ENCODE assay signal across 17 cellular contexts in the genomic region with DNA sequence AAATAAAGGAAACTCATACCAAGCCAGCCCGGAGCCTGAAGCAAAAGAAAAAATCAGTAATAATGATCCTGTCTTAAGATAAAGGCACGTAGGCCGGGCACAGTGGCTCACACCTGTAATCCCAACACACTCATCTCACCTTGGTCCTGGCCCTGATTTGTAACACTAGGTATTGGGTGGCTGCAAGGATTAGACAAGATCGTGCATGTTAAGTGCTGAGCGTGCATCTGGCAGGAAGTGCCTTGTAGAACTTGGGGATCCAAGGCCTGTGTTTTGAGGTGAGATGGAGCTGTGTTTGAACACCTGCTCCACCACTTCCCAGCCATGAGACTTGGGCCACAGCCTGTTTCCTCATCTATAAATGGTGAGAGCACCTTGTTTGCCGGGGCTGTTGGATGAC. TPM values are rescaled to one million over a fixed set of nuclear protein-coding genes. Genes with fewer than 3 reads are reported as not detected.
DNase-seq lines count a peak whose midpoint lies in the region; ATAC-seq, FAIRE-seq and TF ChIP-seq lines count a peak whose summit lies in the region.
"Had no signal": no experiment of that assay in that cellular context is flagged by ENCODE, and none has a peak within 500 bp of the region (broad histone marks: within the 10 kb centered on the region; RNA-seq: fewer than 3 reads in every experiment).

No MANE protein-coding gene starts in this region.

- peak; percentile 41 for DNase-seq in DMS53 treated with DMSO at 0.1 percent for 48 hours (lab: John Stamatoyannopoulos, UW; ENCODE audit: unreplicated experiment)
- DNase-seq in IMR-90: no peak
- DNase-seq in WTC11 (ENCODE audit: low spot score): no peak
- peak; percentile 62 for DNase-seq in keratinocyte (ENCODE audit: low read depth, low spot score)
- DNase-seq in stimulated activated naive CD4-positive, alpha-beta T cell treated with Interleukin-2 at 50 U/mL for 16 hours (lab: John Stamatoyannopoulos, UW): no peak
- DNase-seq in substantia nigra (lab: John Stamatoyannopoulos, UW): no peak
- DNase-seq: Calu3; CD4-positive, alpha-beta T cell; GDM1; NCI-H1105 treated with DMSO at 0.1 percent for 48 hours; NCI-H187; NCI-H446; NCI-H748 treated with DMSO at 0.1 percent for 48 hours; PC-3 had no signal

- H3K27me3 Mint-ChIP-seq in WTC11 (ENCODE audit: low read depth): no peaks in the 10 kb centered on the region; the same call in 1 of the 2 replicates
- H3K27me3 Mint-ChIP-seq: B cell; CD4-positive, alpha-beta T cell had no signal

- H3K9me3 Mint-ChIP-seq in WTC11: no peaks in the 10 kb centered on the region
- H3K9me3 Mint-ChIP-seq: CD4-positive, alpha-beta T cell had no signal

- peaks cover 9% of the 10 kb centered on the region; the same call in 1 of the 2 replicates for H3K9me1 ChIP-seq in IMR-90 (ENCODE audit: insufficient read depth, low read length)
- no peaks in the 10 kb centered on the region for H3K9me1 ChIP-seq in keratinocyte (ENCODE audit: control insufficient read depth, extremely low read depth, insufficient read depth, low read length)

- H3K4me2 ChIP-seq in IMR-90 (ENCODE audit: low read depth, low read length) (no peak overlapping the region), keratinocyte (ENCODE audit: control insufficient read depth, extremely low read depth, insufficient read depth, low read depth, low read length) (no peak overlapping the region)

- in situ Hi-C loops in IMR-90 (cut with MboI; ENCODE audit: low sequenced_read_pairs): no loop called here

- no peak overlapping the region for H4K91ac ChIP-seq in IMR-90 (ENCODE audit: insufficient read depth, low read depth, low read length)

- dilution Hi-C loops in IMR-90 (cut with HindIII; ENCODE audit: low sequenced_read_pairs, unreplicated experiment) (no loop called here), keratinocyte (cut with MboI; ENCODE audit: extremely low pct_ligation_motif_present, low sequenced_read_pairs) (no loop called here)

- H2AFZ ChIP-seq in IMR-90 (replicated peaks; ENCODE audit: low read length, poor library complexity): no peak overlapping the region
- no peak overlapping the region for H2AFZ ChIP-seq in keratinocyte (ENCODE audit: control insufficient read depth, low read length)

- no peak for TF ChIP-seq RAD21 in IMR-90 (IDR thresholded peaks at IDR 0.05; ENCODE audit: low read length)

- CTCF ChIA-PET in IMR-90 (lab: Yijun Ruan, JAX): no interaction called here
- CTCF ChIA-PET in WTC11 (lab: Charles Lee): interaction anchor here (1.2 kb wide), 1 partner anchor 9 kb away, joined by 4 read pairs; no protein-coding TSS in a partner anchor

- peaks cover 62% of the 10 kb centered on the region for H3K4me1 Mint-ChIP-seq in WTC11

- H3K23ac ChIP-seq in IMR-90 (ENCODE audit: low read depth, low read length): no peak overlapping the region

- H3K79me2 ChIP-seq in keratinocyte (ENCODE audit: control insufficient read depth, insufficient read depth, low read length): no peaks in the 10 kb centered on the region

- no peak overlapping the region for H2BK15ac ChIP-seq in IMR-90 (ENCODE audit: low read depth, low read length)

- WGBS in IMR-90 (ENCODE audit: extremely low coverage in 2 of 2, insufficient read length in 1 of 2), 2 experiments: no CpG with 5 or more reads among the region's 6 CpGs

- H3K18ac ChIP-seq in IMR-90 (ENCODE audit: low read depth, low read length): no peak overlapping the region

- no peak overlapping the region for H3K14ac ChIP-seq in IMR-90 (replicated peaks; ENCODE audit: low read depth, low read length)

- H3K27ac ChIP-seq in IMR-90 (ENCODE audit: insufficient read depth, low read length) (no peak overlapping the region), keratinocyte (ENCODE audit: control insufficient read depth, insufficient read depth, low read length) (no peak overlapping the region), substantia nigra (ENCODE audit: low read depth, low read length, poor library complexity, severe bottlenecking) (no peak overlapping the region)

- FAIRE-seq in keratinocyte (lab: Jason Lieb, UNC): peak; percentile 95
- FAIRE-seq: GM12878 had no signal

- no peak for TF ChIP-seq POLR2A in IMR-90 (IDR thresholded peaks at IDR 0.05; ENCODE audit: low read depth, low read length)

- H3K56ac ChIP-seq in IMR-90 (ENCODE audit: extremely low read depth, insufficient read depth, low read length): no peak overlapping the region

- H3K79me1 ChIP-seq in IMR-90 (ENCODE audit: low read depth in 1 of 2, low read length in 2 of 2): peaks cover 0 to 11% of the 10 kb centered on the region in 2 experiments; a peak in 2 of 4 replicates

- no peak overlapping the region for H2BK5ac ChIP-seq in IMR-90 (ENCODE audit: low read depth, low read length, poor library complexity, severe bottlenecking)

- H3K9me3 ChIP-seq in IMR-90 (ENCODE audit: control insufficient read depth, insufficient read depth, low read length) (no peaks in the 10 kb centered on the region), keratinocyte (ENCODE audit: control insufficient read depth, low read depth, low read length) (no peaks in the 10 kb centered on the region)

- H4K8ac ChIP-seq in IMR-90 (ENCODE audit: low read depth in 2 of 2, low read length in 2 of 2): no peak overlapping the region

- no peak overlapping the region for H4K5ac ChIP-seq in IMR-90 (ENCODE audit: low read depth, low read length)

- no peaks in the 10 kb centered on the region for H3K36me3 ChIP-seq in IMR-90 (ENCODE audit: control insufficient read depth, insufficient read depth, low read length)
- H3K36me3 ChIP-seq in keratinocyte (ENCODE audit: control insufficient read depth in 2 of 2, extremely low read depth in 1 of 2, insufficient read depth in 2 of 2, low read length in 2 of 2): no peaks in the 10 kb centered on the region

- no peak overlapping the region for H3K9ac ChIP-seq in IMR-90 (ENCODE audit: low read depth, low read length)
- no peak overlapping the region for H3K9ac ChIP-seq in keratinocyte (ENCODE audit: control insufficient read depth, extremely low read depth, insufficient read depth, low read length)

- H3K4me3 ChIP-seq in IMR-90 (ENCODE audit: insufficient read depth, low read depth, low read length) (no peak overlapping the region), keratinocyte (ENCODE audit: control insufficient read depth in 2 of 3, extremely low read depth in 1 of 3, insufficient read depth in 2 of 3, low read depth in 1 of 3, low read length in 3 of 3) (no peak overlapping the region)
- H3K4me3 ChIP-seq: GM12878 had no signal

- H4K20me1 ChIP-seq in IMR-90 (ENCODE audit: insufficient read depth, low read length): no peaks in the 10 kb centered on the region
- H4K20me1 ChIP-seq in keratinocyte (ENCODE audit: control insufficient read depth, extremely low read depth, insufficient read depth, low read length): no peaks in the 10 kb centered on the region

- H3K4me1 ChIP-seq in IMR-90 (ENCODE audit: control insufficient read depth, insufficient read depth, low read length): peaks cover 4% of the 10 kb centered on the region; the same call in 1 of the 2 replicates
- H3K4me1 ChIP-seq in keratinocyte (ENCODE audit: control insufficient read depth, extremely low read depth, insufficient read depth, low read length): peaks cover 25% of the 10 kb centered on the region

- no peak overlapping the region; the same call in 1 of the 2 replicates for H3K4ac ChIP-seq in IMR-90 (ENCODE audit: low read depth, low read length)

- no peak for ATAC-seq in IMR-90 (ENCODE audit: low read depth)
- no peak for ATAC-seq in WTC11
- ATAC-seq in GM19463 (IDR thresholded peaks at IDR 0.05; ENCODE audit: unreplicated experiment): no peak
- ATAC-seq: GM12878, PC-3 had no signal

- no peak for TF ChIP-seq CTCF in IMR-90 (conservative IDR thresholded peaks at IDR 0.05; ENCODE audit: low read depth, low read length)
- no peak for TF ChIP-seq CTCF in WTC11 (IDR thresholded peaks at IDR 0.05)
- TF ChIP-seq CTCF in keratinocyte (optimal IDR thresholded peaks at IDR 0.05 in 1 of 3, IDR thresholded peaks at IDR 0.05 in 1 of 3, conservative IDR thresholded peaks at IDR 0.05 in 1 of 3; ENCODE audit: extremely low read depth in 1 of 3, insufficient read depth in 2 of 3, low read length in 3 of 3): no peak

- H2BK20ac ChIP-seq in IMR-90 (ENCODE audit: low read depth, low read length): no peak overlapping the region

- no TSS peak for BruUV-seq in IMR-90 (replicated peaks; lab: Mats Ljungman, UMichigan)

- no peak overlapping the region for H2AK5ac ChIP-seq in IMR-90 (ENCODE audit: low read depth, low read length)

- no peaks in the 10 kb centered on the region for H3K36me3 Mint-ChIP-seq in WTC11

- no peaks in the 10 kb centered on the region for H3K27me3 ChIP-seq in IMR-90 (ENCODE audit: control insufficient read depth, insufficient read depth, low read length)
- H3K27me3 ChIP-seq in keratinocyte (ENCODE audit: control insufficient read depth, extremely low read depth, insufficient read depth, low read length): no peaks in the 10 kb centered on the region

- no peak overlapping the region for H2BK120ac ChIP-seq in IMR-90 (ENCODE audit: low read depth, low read length)

- no peak overlapping the region for H3K4me3 Mint-ChIP-seq in WTC11
- H3K4me3 Mint-ChIP-seq: B cell; CD4-positive, alpha-beta T cell had no signal

- intact Hi-C loops in IMR-90 (cut with micrococcal nuclease): no loop called here

- peak overlapping the region; percentile 39; the same call in 1 of the 2 replicates for H3K27ac Mint-ChIP-seq in WTC11
- H3K27ac Mint-ChIP-seq: B cell; CD4-positive, alpha-beta T cell had no signal

- peak overlapping the region; percentile 52 for H2AK9ac ChIP-seq in IMR-90 (replicated peaks; ENCODE audit: low read depth, low read length, poor library complexity)

- POLR2A ChIA-PET in IMR-90 (lab: Charles Lee; ENCODE audit: unreplicated experiment) (no interaction called here), WTC11 (lab: Charles Lee) (no interaction called here)

TF ChIP-seq in IMR-90, 13 proteins besides CTCF, POLR2A, EP300 and RAD21 (continues in another document):
- peak; percentile 22; the same call in 1 of the 2 replicates for TF ChIP-seq MAFK (IDR thresholded peaks at IDR 0.05; ENCODE audit: low read depth, low read length)

TF ChIP-seq in WTC11, 78 proteins besides CTCF, POLR2A, EP300 and RAD21 (continues in another document):
- no peak for TF ChIP-seq SP1 (CRISPR knock-in tag; conservative IDR thresholded peaks at IDR 0.05)
- no peak for TF ChIP-seq ZNF396 (CRISPR knock-in tag; IDR thresholded peaks at IDR 0.05; ENCODE audit: borderline replicate concordance)

RNA-seq across cellular contexts. Expression of a gene that starts 41.5 kb away (rescaled TPM):
- 8.4 and 10.3 TPM in 2 replicates for total RNA-seq in IMR-90 (2012; rRNA removed)
- polyA plus RNA-seq in IMR-90 (2012; rRNA removed): 21.0 and 22.1 TPM in 2 replicates
- 13.3 and 14.6 TPM in 2 replicates for polyA plus RNA-seq in IMR-90 (2012; cell fraction: cytosol; rRNA removed)
- polyA plus RNA-seq in IMR-90 (2012; cell fraction: nucleus; rRNA removed; ENCODE audit: low replicate concordance): 59.8 and 89.3 TPM in 2 replicates
- total RNA-seq in WTC11 (2021): 99.6 to 140 TPM (median 103 TPM) in 3 replicates
- polyA plus RNA-seq in keratinocyte: 8.4 to 12.3 TPM (median 10.2 TPM) in 3 replicates
- polyA plus RNA-seq in keratinocyte (2011; ENCODE audit: low read depth): 2.0 TPM
- polyA plus RNA-seq in keratinocyte (2011; cell fraction: cytosol; rRNA removed): 7.5 and 8.4 TPM in 2 replicates
- 37.1 and 45.6 TPM in 2 replicates for polyA plus RNA-seq in keratinocyte (2011; cell fraction: nucleus; rRNA removed)
- 5.2 and 14.7 TPM in 2 replicates for polyA plus RNA-seq in keratinocyte (2012; ENCODE audit: low replicate concordance)
- polyA minus RNA-seq in keratinocyte: 12.3 to 54.5 TPM (median 21.9 TPM) in 3 replicates
- 11.9 TPM for polyA minus RNA-seq in keratinocyte (2011; cell fraction: cytosol; rRNA and poly(A)+ RNA removed)
- polyA minus RNA-seq in keratinocyte (2011; cell fraction: nucleus; rRNA and poly(A)+ RNA removed): 23.4 and 30.3 TPM in 2 replicates
- total RNA-seq: B cell had no signal

Comparison
In these comparisons a context has a peak if more than half of its experiments do, and no peak if none do; other contexts are left out.
1. DNase-seq: peak in DMS53 treated with DMSO at 0.1 percent for 48 hours (single experiment) and keratinocyte (single experiment); none in IMR-90 (single experiment), WTC11 (single experiment), stimulated activated naive CD4-positive, alpha-beta T cell treated with Interleukin-2 at 50 U/mL for 16 hours (single experiment) and substantia nigra (0 of 49).